In genomic region chr5:30331534-30331933, GRCh38 we compare ENCODE assay signal across 9 cellular contexts.
"Had no signal": no experiment of that assay in that cellular context is flagged by ENCODE, and none has a peak within 500 bp of the region (broad histone marks: within the 10 kb centered on the region; RNA-seq: fewer than 3 reads in every experiment).

No MANE protein-coding gene starts in this region.

- H3K4me1 ChIP-seq: HAP-1 had no signal

- H2AFZ ChIP-seq: GM23248, GM23338 had no signal

- H3K4me2 ChIP-seq: GM23338 had no signal

- H3K9ac ChIP-seq: GM23248 had no signal

- H3K4me3 ChIP-seq: GM23248, GM23338, HAP-1 had no signal

- ATAC-seq: GM23338, HCT116 had no signal

- H3K9me3 ChIP-seq: HAP-1 had no signal

- H3K36me3 ChIP-seq: HAP-1 had no signal

- DNase-seq: GM23248, GOT3, H7, H9, HCEC 1CT, HFFc6 had no signal

- H3K27ac ChIP-seq: GM23248 had no signal
